1 cellular context compared by ENCODE assay signal in genomic region chr21:35984654-35985366, GRCh38.
TF ChIP-seq lines count a peak whose summit lies in the region.

No MANE protein-coding gene starts in this region.

TF ChIP-seq in HepG2, 621 proteins besides CTCF, POLR2A, EP300 and RAD21 (continued from another document and continues in another):
- TF ChIP-seq AHDC1 (CRISPR knock-in tag; IDR thresholded peaks at IDR 0.05; ENCODE audit: borderline replicate concordance): no peak
- TF ChIP-seq KDM3A (CRISPR knock-in tag; IDR thresholded peaks at IDR 0.05; ENCODE audit: low read depth): no peak
- no peak for TF ChIP-seq ZNF33A (CRISPR knock-in tag; IDR thresholded peaks at IDR 0.05; ENCODE audit: borderline replicate concordance)
- no peak; the same call in 1 of the 2 replicates for TF ChIP-seq HOXA3 (CRISPR knock-in tag; IDR thresholded peaks at IDR 0.05)
- TF ChIP-seq NR3C1 (CRISPR knock-in tag; IDR thresholded peaks at IDR 0.05): no peak
- TF ChIP-seq SP4 (CRISPR knock-in tag; IDR thresholded peaks at IDR 0.05): no peak
- TF ChIP-seq BRCA1 (CRISPR knock-in tag; IDR thresholded peaks at IDR 0.05): no peak
- TF ChIP-seq ZNF30 (CRISPR knock-in tag; IDR thresholded peaks at IDR 0.05): no peak
- TF ChIP-seq MLX (CRISPR knock-in tag; IDR thresholded peaks at IDR 0.05): peak; percentile 87
- TF ChIP-seq ATF5 (CRISPR knock-in tag; IDR thresholded peaks at IDR 0.05; ENCODE audit: low read depth): no peak
- no peak for TF ChIP-seq ZMYM2 (CRISPR knock-in tag; IDR thresholded peaks at IDR 0.05)
- no peak for TF ChIP-seq SRSF1 (optimal IDR thresholded peaks at IDR 0.05; ENCODE audit: low read depth, low read length)
- no peak for TF ChIP-seq ZNF598 (CRISPR knock-in tag; IDR thresholded peaks at IDR 0.05; ENCODE audit: borderline replicate concordance)
- TF ChIP-seq CREBL2 (CRISPR knock-in tag; IDR thresholded peaks at IDR 0.05; ENCODE audit: borderline replicate concordance): no peak
- no peak for TF ChIP-seq GABPA (IDR thresholded peaks at IDR 0.05; ENCODE audit: low read depth, low read length)
- TF ChIP-seq GABPA (CRISPR knock-in tag; IDR thresholded peaks at IDR 0.05; ENCODE audit: low read depth): no peak
- no peak for TF ChIP-seq HOXA7 (CRISPR knock-in tag; IDR thresholded peaks at IDR 0.05)
- TF ChIP-seq IRF2 (CRISPR knock-in tag; IDR thresholded peaks at IDR 0.05): no peak
- TF ChIP-seq ZSCAN22 (CRISPR knock-in tag; IDR thresholded peaks at IDR 0.05): no peak
- TF ChIP-seq ZNF274 (CRISPR knock-in tag; IDR thresholded peaks at IDR 0.05): no peak
- TF ChIP-seq PHF5A (CRISPR knock-in tag; IDR thresholded peaks at IDR 0.05; ENCODE audit: low read depth, unreplicated experiment): no peak
- TF ChIP-seq REPIN1 (CRISPR knock-in tag; IDR thresholded peaks at IDR 0.05; ENCODE audit: borderline replicate concordance, low read depth): no peak
- no peak for TF ChIP-seq SRF (IDR thresholded peaks at IDR 0.05; ENCODE audit: low read depth, low read length)
- no peak for TF ChIP-seq ZFP36L2 (CRISPR knock-in tag; IDR thresholded peaks at IDR 0.05)
- TF ChIP-seq ZNF878 (CRISPR knock-in tag; IDR thresholded peaks at IDR 0.05): no peak
- no peak for TF ChIP-seq ZNF644 (CRISPR knock-in tag; IDR thresholded peaks at IDR 0.05; ENCODE audit: low read depth)
- no peak for TF ChIP-seq ZBTB10 (CRISPR knock-in tag; IDR thresholded peaks at IDR 0.05; ENCODE audit: borderline replicate concordance)
- no peak for TF ChIP-seq ZNF639 (CRISPR knock-in tag; conservative IDR thresholded peaks at IDR 0.05)
- TF ChIP-seq ZNF567 (CRISPR knock-in tag; IDR thresholded peaks at IDR 0.05; ENCODE audit: borderline replicate concordance): no peak
- no peak for TF ChIP-seq RFXAP (CRISPR knock-in tag; IDR thresholded peaks at IDR 0.05; ENCODE audit: borderline replicate concordance)
- peak; percentile 55 for TF ChIP-seq RXRB (CRISPR knock-in tag; IDR thresholded peaks at IDR 0.05; ENCODE audit: borderline replicate concordance)
- TF ChIP-seq POLR2G (IDR thresholded peaks at IDR 0.05; ENCODE audit: low read depth, low read length): no peak
- TF ChIP-seq TCF12 (IDR thresholded peaks at IDR 0.05): no peak
- TF ChIP-seq TCF12 (CRISPR knock-in tag; IDR thresholded peaks at IDR 0.05): no peak
- no peak for TF ChIP-seq SP140L (CRISPR knock-in tag; IDR thresholded peaks at IDR 0.05; ENCODE audit: borderline replicate concordance)
- no peak for TF ChIP-seq XRCC5 (optimal IDR thresholded peaks at IDR 0.05; ENCODE audit: low read length)
- no peak for TF ChIP-seq ZNF264 (CRISPR knock-in tag; IDR thresholded peaks at IDR 0.05)
- TF ChIP-seq ZNF160 (CRISPR knock-in tag; IDR thresholded peaks at IDR 0.05): no peak
- no peak for TF ChIP-seq ZNF317 (CRISPR knock-in tag; IDR thresholded peaks at IDR 0.05)
- no peak for TF ChIP-seq NR0B2 (CRISPR knock-in tag; IDR thresholded peaks at IDR 0.05)
- no peak for TF ChIP-seq TAF15 (IDR thresholded peaks at IDR 0.05; ENCODE audit: low read depth, low read length, poor library complexity, severe bottlenecking)
- TF ChIP-seq ZFX (CRISPR knock-in tag; IDR thresholded peaks at IDR 0.05; ENCODE audit: low read depth): no peak
- TF ChIP-seq NBN (conservative IDR thresholded peaks at IDR 0.05): no peak
- TF ChIP-seq CEBPG (CRISPR knock-in tag; IDR thresholded peaks at IDR 0.05): peak; percentile 50
- no peak for TF ChIP-seq ZNF414 (CRISPR knock-in tag; IDR thresholded peaks at IDR 0.05)
- TF ChIP-seq THYN1 (CRISPR knock-in tag; IDR thresholded peaks at IDR 0.05; ENCODE audit: borderline replicate concordance, low read depth): no peak
- no peak for TF ChIP-seq ZNF451 (CRISPR knock-in tag; IDR thresholded peaks at IDR 0.05)
- TF ChIP-seq KIAA2018 (CRISPR knock-in tag; IDR thresholded peaks at IDR 0.05; ENCODE audit: borderline replicate concordance): no peak
- TF ChIP-seq ZNF746 (CRISPR knock-in tag; IDR thresholded peaks at IDR 0.05): no peak
